ENCODE assay signal across 12 cellular contexts in genomic region chr11:9201372-9202162, GRCh38.
"Had no signal": no experiment of that assay in that cellular context is flagged by ENCODE, and none has a peak within 500 bp of the region (broad histone marks: within the 10 kb centered on the region; RNA-seq: fewer than 3 reads in every experiment).

No MANE protein-coding gene starts in this region.

- DNase-seq: activated CD4-positive, alpha-beta memory T cell treated with anti-CD3 and anti-CD28 coated beads for 36 hours; activated CD4-positive, CD25-positive, alpha-beta regulatory T cell; activated CD8-positive, alpha-beta memory T cell treated with anti-CD3 and anti-CD28 coated beads, Interleukin-2, amount 50 U/mL, for 48 hours; activated effector memory CD4-positive, alpha-beta T cell treated with Interleukin-2 at 50 U/mL for 16 hours; left cardiac atrium; naive B cell; SJCRH30; stimulated activated CD4-positive, alpha-beta T cell treated with anti-CD3 and anti-CD28 coated beads, Interleukin-1b, Interleukin-23, amount 100 ng/mL, for 48 hours; SW 1271; tibial artery had no signal

- ATAC-seq: gastroesophageal sphincter, left cardiac atrium had no signal

- H3K27ac Mint-ChIP-seq: activated CD4-positive, alpha-beta memory T cell treated with anti-CD3 and anti-CD28 coated beads for 36 hours had no signal

- H3K4me3 Mint-ChIP-seq: activated CD4-positive, alpha-beta memory T cell treated with anti-CD3 and anti-CD28 coated beads for 36 hours; naive B cell had no signal

- H3K9me3 Mint-ChIP-seq: activated CD4-positive, alpha-beta memory T cell treated with anti-CD3 and anti-CD28 coated beads for 36 hours; naive B cell had no signal

- FAIRE-seq: urothelium cell line had no signal

- H3K27me3 Mint-ChIP-seq: activated CD4-positive, alpha-beta memory T cell treated with anti-CD3 and anti-CD28 coated beads for 36 hours; naive B cell had no signal
